In genomic region chr11:68020575-68020974, GRCh38 we compare ENCODE assay signal across 9 cellular contexts. TPM values are rescaled to one million over a fixed set of nuclear protein-coding genes. Genes with fewer than 3 reads are reported as not detected.
DNase-seq lines count a peak whose midpoint lies in the region; ATAC-seq, FAIRE-seq and TF ChIP-seq lines count a peak whose summit lies in the region.
"Had no signal": no experiment of that assay in that cellular context is flagged by ENCODE, and none has a peak within 500 bp of the region (broad histone marks: within the 10 kb centered on the region; RNA-seq: fewer than 3 reads in every experiment).

No MANE protein-coding gene starts in this region.

- H3K4me3 ChIP-seq in H7 (ENCODE audit: insufficient read depth, low read depth, low read length) = no peak overlapping the region
- H3K4me3 ChIP-seq in RWPE2 (ENCODE audit: severe bottlenecking) = no peak overlapping the region
- no peak overlapping the region for H3K4me3 ChIP-seq in esophagus (ENCODE audit: low read depth in 1 of 2, low read length in 2 of 2)
- H3K4me3 ChIP-seq in pancreas = no peak overlapping the region
- H3K4me3 ChIP-seq in uterus = no peak overlapping the region

- peak; percentile 53 for ATAC-seq in RWPE2 (ENCODE audit: low read depth)
- peak in 3 of 4 donors; percentile 45 to 50 (median 47) for ATAC-seq in pancreas
- no peak for ATAC-seq in GM21723 (IDR thresholded peaks at IDR 0.05; ENCODE audit: unreplicated experiment)
- no peak for ATAC-seq in HG02840 (IDR thresholded peaks at IDR 0.05; ENCODE audit: low FRiP score, unreplicated experiment)

- peaks cover 2% of the 10 kb centered on the region for H3K9me3 ChIP-seq in RWPE2 (ENCODE audit: severe bottlenecking)
- no peaks in the 10 kb centered on the region for H3K9me3 ChIP-seq in esophagus (ENCODE audit: control insufficient read depth in 2 of 2, insufficient read depth in 1 of 2, low read depth in 1 of 2, low read length in 1 of 2)
- no peaks in the 10 kb centered on the region for H3K9me3 ChIP-seq in pancreas
- no peaks in the 10 kb centered on the region for H3K9me3 ChIP-seq in uterus

- no peak for FAIRE-seq in pancreas (lab: Jason Lieb, UNC)

- intact Hi-C loops in pancreas (cut with DNase I) (no loop called here), uterus (cut with DNase I; ENCODE audit: low total_unique reads) (no loop called here)

- DNase-seq in H7 (peak; percentile 93), RWPE2 (ENCODE audit: low spot score) (no peak), pancreas (peak in 1 of 6 donors; percentile 69), AG08395 (ENCODE audit: low spot score) (no peak), uterus (no peak)
- DNase-seq: amniotic stem cell had no signal

- no peak for TF ChIP-seq POLR2A in uterus (IDR thresholded peaks at IDR 0.05)

- TF ChIP-seq CTCF in RWPE2 (IDR thresholded peaks at IDR 0.05; ENCODE audit: poor library complexity, severe bottlenecking) (peak; percentile 40), pancreas (IDR thresholded peaks at IDR 0.05) (peak in 1 of 4 donors; percentile 10), uterus (IDR thresholded peaks at IDR 0.05) (no peak)

- H3K27me3 ChIP-seq in H7 (ENCODE audit: control insufficient read depth, insufficient read depth, low read length) = no peaks in the 10 kb centered on the region
- no peaks in the 10 kb centered on the region for H3K27me3 ChIP-seq in RWPE2 (ENCODE audit: insufficient read depth, poor library complexity, severe bottlenecking)
- H3K27me3 ChIP-seq in esophagus (ENCODE audit: control insufficient read depth in 1 of 2, insufficient read depth in 2 of 2, low read length in 2 of 2) = no peaks in the 10 kb centered on the region
- no peaks in the 10 kb centered on the region for H3K27me3 ChIP-seq in pancreas
- H3K27me3 ChIP-seq in uterus = no peaks in the 10 kb centered on the region

- H3K27ac ChIP-seq in RWPE2 (ENCODE audit: poor library complexity, severe bottlenecking) (no peak overlapping the region), esophagus (ENCODE audit: low read depth in 2 of 2, low read length in 1 of 2) (peak overlapping the region; percentile 63 to 72), pancreas (no peak overlapping the region), uterus (no peak overlapping the region)

- peaks cover 2% of the 10 kb centered on the region for H3K36me3 ChIP-seq in H7 (replicated peaks; ENCODE audit: control insufficient read depth, insufficient read depth, low read length)
- peaks cover 9% of the 10 kb centered on the region; the same call in 1 of the 2 replicates for H3K36me3 ChIP-seq in RWPE2 (ENCODE audit: low read depth)
- no peaks in the 10 kb centered on the region for H3K36me3 ChIP-seq in esophagus (ENCODE audit: control insufficient read depth in 2 of 2, insufficient read depth in 2 of 2, low read length in 1 of 2)
- H3K36me3 ChIP-seq in pancreas = no peaks in the 10 kb centered on the region
- H3K36me3 ChIP-seq in uterus = no peaks in the 10 kb centered on the region

- peaks cover 6% of the 10 kb centered on the region for H3K4me1 ChIP-seq in RWPE2 (ENCODE audit: insufficient read depth, poor library complexity, severe bottlenecking)
- peaks cover 0 to 36% of the 10 kb centered on the region in 2 donors for H3K4me1 ChIP-seq in esophagus (ENCODE audit: control insufficient read depth in 2 of 2, insufficient read depth in 2 of 2, low read length in 1 of 2)
- H3K4me1 ChIP-seq in pancreas = no peaks in the 10 kb centered on the region
- H3K4me1 ChIP-seq in uterus = no peaks in the 10 kb centered on the region

- WGBS in esophagus, 2 donors = 37 to 51% methylated on average over 11 of the region's 11 CpGs
- 39 to 42% methylated on average over 11 of the region's 11 CpGs for WGBS in pancreas, 2 donors

RNA-seq across cellular contexts. Expression of gene NDUFS8, which starts 9.9 kb away (rescaled TPM):
- total RNA-seq in H7 (2014; rRNA removed; shearing (Covaris generic)) = 277 and 299 TPM in 2 replicates
- polyA plus RNA-seq in esophagus (100 to 1,000 TPM; 131 to 168 TPM), pancreas (100 to 1,000 TPM; 116 to 121 TPM)
- total RNA-seq in pancreas (10 to 100 TPM; 43.6 to 70.5 (median 59.0) TPM), uterus (100 to 1,000 TPM in 2 of 4 donors, 10 to 100 TPM in 2; 53.4 to 291 (median 139) TPM)

RNA-seq across cellular contexts. Expression of gene ALDH3B1, which starts 10.4 kb away (rescaled TPM):
- total RNA-seq in H7 (2014; rRNA removed; shearing (Covaris generic)) = 0.35 and 0.37 TPM in 2 replicates
- 10 to 100 TPM in 1 of 2 donors, 1 to 10 TPM in 1; 5.0 to 19.7 TPM for polyA plus RNA-seq in esophagus
- total RNA-seq in pancreas = 10 to 100 TPM in 2 of 6 donors, 1 to 10 TPM in 4; 3.2 to 13.7 (median 8.0) TPM
- polyA plus RNA-seq in pancreas = 1 to 10 TPM; 6.4 to 9.5 TPM
- 1 to 10 TPM; 2.3 to 5.7 (median 4.0) TPM for total RNA-seq in uterus

RNA-seq across cellular contexts. Expression of gene UNC93B1, which starts 16.7 kb away (rescaled TPM):
- 26.2 and 28.3 TPM in 2 replicates for total RNA-seq in H7 (2014; rRNA removed; shearing (Covaris generic))
- polyA plus RNA-seq in esophagus (10 to 100 TPM; 20.5 to 24.4 TPM), pancreas (10 to 100 TPM; 26.3 to 36.5 TPM)
- total RNA-seq in pancreas (10 to 100 TPM; 13.0 to 28.5 (median 16.6) TPM), uterus (10 to 100 TPM in 3 of 4 donors, 1 to 10 TPM in 1; 4.1 to 24.3 (median 13.2) TPM)

RNA-seq across cellular contexts. Expression of gene TCIRG1, which starts 18.2 kb away (rescaled TPM):
- total RNA-seq in H7 (2014; rRNA removed; shearing (Covaris generic)) = 44.7 and 62.9 TPM in 2 replicates
- polyA plus RNA-seq in esophagus = 10 to 100 TPM; 51.0 to 74.0 TPM
- total RNA-seq in pancreas = 100 to 1,000 TPM; 166 to 287 (median 201) TPM
- polyA plus RNA-seq in pancreas = 1,000 to 10,000 TPM in 1 of 2 donors, 100 to 1,000 TPM in 1; 550 to 1,036 TPM
- total RNA-seq in uterus = 100 to 1,000 TPM in 2 of 4 donors, 10 to 100 TPM in 2; 62.1 to 162 (median 115) TPM

Comparison
In these comparisons a context has a peak if more than half of its experiments do, and no peak if none do; other contexts are left out.
1. ATAC-seq: peak in RWPE2 (single experiment) and pancreas (3 of 4); none in GM21723 (single experiment) and HG02840 (single experiment).
2. H3K27ac ChIP-seq: peak in esophagus (2 of 2); none in RWPE2 (single experiment), pancreas (0 of 4) and uterus (0 of 2).